ENCODE assay signal across 8 cellular contexts in genomic region chr1:151058682-151059341, GRCh38. TPM values are rescaled to one million over a fixed set of nuclear protein-coding genes. Genes with fewer than 3 reads are reported as not detected.
DNase-seq lines count a peak whose midpoint lies in the region; ATAC-seq and FAIRE-seq lines count a peak whose summit lies in the region.

No MANE protein-coding gene starts in this region.

- peaks cover 16% of the 10 kb centered on the region for H3K4me1 ChIP-seq in ES-I3 (ENCODE audit: insufficient read depth, low read length)
- peaks cover 3 to 7% of the 10 kb centered on the region in 2 donors for H3K4me1 ChIP-seq in small intestine (ENCODE audit: control insufficient read depth in 2 of 2, insufficient read depth in 1 of 2, low read depth in 1 of 2, low read length in 1 of 2)

- H3K9ac ChIP-seq in ES-I3 (ENCODE audit: low read depth, low read length): peak overlapping the region; percentile 96

- H3K36me3 ChIP-seq in ES-I3 (ENCODE audit: insufficient read depth, low read length) (peaks cover 21% of the 10 kb centered on the region), small intestine (ENCODE audit: control insufficient read depth in 2 of 2, insufficient read depth in 2 of 2, low read length in 2 of 2) (peaks cover 10% of the 10 kb centered on the region in 2 donors)

- H3K9me3 ChIP-seq in ES-I3 (ENCODE audit: control insufficient read depth, insufficient read depth, low read length) (no peaks in the 10 kb centered on the region), iPS-18c (ENCODE audit: control insufficient read depth, insufficient read depth, low read length) (no peaks in the 10 kb centered on the region), small intestine (ENCODE audit: control insufficient read depth, low read depth) (no peaks in the 10 kb centered on the region)

- DNase-seq in NCI-H146 (lab: John Stamatoyannopoulos, UW) (peak; percentile 39), small intestine (peak; percentile 36), GDM1 (lab: John Stamatoyannopoulos, UW) (no peak)

- H3K27ac ChIP-seq in angular gyrus (ENCODE audit: low read depth, low read length) (peak overlapping the region; percentile 97), small intestine (ENCODE audit: low read depth in 1 of 2, low read length in 1 of 2) (peak overlapping the region; percentile 60 to 99)

- 0 to 2% (median 1%) methylated on average over 17 to 18 of the region's 18 CpGs for WGBS in small intestine, 3 donors

- FAIRE-seq in small intestine (lab: Jason Lieb, UNC): no peak

- no peak for ATAC-seq in activated CD4-positive, CD25-positive, alpha-beta regulatory T cell treated with anti-CD3 and anti-CD28 coated beads, Interleukin-2, amount 50 U/mL, for 24 hours
- no peak for ATAC-seq in HG03045 (IDR thresholded peaks at IDR 0.05; ENCODE audit: unreplicated experiment)

- peak overlapping the region; percentile 85 for H3K4me3 ChIP-seq in iPS-18c (ENCODE audit: insufficient read depth, low read depth, low read length)
- H3K4me3 ChIP-seq in small intestine (ENCODE audit: low read depth in 1 of 2, low read length in 2 of 2): peak overlapping the region; percentile 74 to 98

- H3K27me3 ChIP-seq in small intestine (ENCODE audit: control insufficient read depth in 2 of 2, insufficient read depth in 2 of 2, low read length in 2 of 2): no peaks in the 10 kb centered on the region

RNA-seq across cellular contexts. Expression of gene CDC42SE1, which starts 0.6 kb away (rescaled TPM):
- 10 to 100 TPM; 22.8 to 35.3 (median 29.5) TPM for polyA plus RNA-seq in small intestine

RNA-seq across cellular contexts. Expression of gene MLLT11, which starts 1.4 kb away (rescaled TPM):
- 1 to 10 TPM in 1 of 3 donors, under 1 TPM in 2; 0.22 to 5.5 (median 0.54) TPM for polyA plus RNA-seq in small intestine

RNA-seq across cellular contexts. Expression of gene C1orf56, which starts 11.3 kb away (rescaled TPM):
- 1 to 10 TPM in 2 of 3 donors, under 1 TPM in 1; 0.67 to 4.6 (median 2.8) TPM for polyA plus RNA-seq in small intestine

RNA-seq across cellular contexts. Expression of gene GABPB2, which starts 11.7 kb away (rescaled TPM):
- 1 to 10 TPM; 1.1 to 6.7 (median 3.4) TPM for polyA plus RNA-seq in small intestine

RNA-seq across cellular contexts. Expression of gene BNIPL, which starts 22.4 kb away (rescaled TPM):
- polyA plus RNA-seq in small intestine: under 1 TPM; 0.27 to 0.89 (median 0.39) TPM
